Comparison of ENCODE assay signal across 8 cellular contexts in genomic region chr2:86194751-86195054, GRCh38. TPM values are rescaled to one million over a fixed set of nuclear protein-coding genes. Genes with fewer than 3 reads are reported as not detected.
DNase-seq lines count a peak whose midpoint lies in the region; ATAC-seq and TF ChIP-seq lines count a peak whose summit lies in the region.

No MANE protein-coding gene starts in this region.

- peak overlapping the region; percentile 97 for H3K4me2 ChIP-seq in Karpas-422 (ENCODE audit: low read depth, low read length, poor library complexity, severe bottlenecking)

- POLR2A ChIA-PET in CD4-positive, alpha-beta memory T cell (lab: Charles Lee; ENCODE audit: partially characterized antibody) = interaction anchor here (0.6 to 7.5 kb wide), 12 partner anchors 10 to 868 kb away, joined by 3 to 94 read pairs (median 4); partner anchors contain the start of genes KDM3A, POLR1A, PTCD3 and ST3GAL5

- CTCF ChIA-PET in CD4-positive, alpha-beta memory T cell (lab: Charles Lee; ENCODE audit: partially characterized antibody) = interaction anchor here (3.0 kb wide), 1 partner anchor 9 kb away, joined by 14 read pairs; no protein-coding TSS in a partner anchor

- H4K20me1 ChIP-seq in Karpas-422 (ENCODE audit: insufficient read depth, low read depth, low read length) = peaks cover 37% of the 10 kb centered on the region

- ATAC-seq in GM21447 (IDR thresholded peaks at IDR 0.05; ENCODE audit: unreplicated experiment) = no peak

- peak overlapping the region; percentile 90 to 97 (median 96) for H3K4me3 Mint-ChIP-seq in CD4-positive, alpha-beta memory T cell

- TF ChIP-seq POLR2A in vagina (IDR thresholded peaks at IDR 0.05) = no peak

- H3K27me3 ChIP-seq in CD4-positive, alpha-beta memory T cell (ENCODE audit: insufficient read depth, low read length) = no peaks in the 10 kb centered on the region
- H3K27me3 ChIP-seq in Karpas-422 (ENCODE audit: low read length) (no peaks in the 10 kb centered on the region), vagina (no peaks in the 10 kb centered on the region)

- H3K9ac ChIP-seq in Karpas-422 (ENCODE audit: low read length) = peak overlapping the region; percentile 97

- no peaks in the 10 kb centered on the region for H3K9me2 ChIP-seq in Karpas-422 (replicated peaks; ENCODE audit: insufficient read depth, low read length)

- no peaks in the 10 kb centered on the region for H3K27me3 Mint-ChIP-seq in CD4-positive, alpha-beta memory T cell

- peak overlapping the region; percentile 27 to 100 for H3K4me3 ChIP-seq in CD4-positive, alpha-beta memory T cell (ENCODE audit: low read length in 2 of 2)
- H3K4me3 ChIP-seq in Karpas-422 (ENCODE audit: low read length) (peak overlapping the region; percentile 73), choroid plexus epithelial cell (ENCODE audit: low read depth, low read length) (peak overlapping the region; percentile 100), vagina (peak overlapping the region; percentile 82)

- peaks cover 77% of the 10 kb centered on the region for H3K79me2 ChIP-seq in Karpas-422 (ENCODE audit: low read length)

- no peak overlapping the region for H2AFZ ChIP-seq in Karpas-422 (ENCODE audit: low read length)

- no peaks in the 10 kb centered on the region for H3K36me3 ChIP-seq in CD4-positive, alpha-beta memory T cell (ENCODE audit: insufficient read depth, low read length)
- H3K36me3 ChIP-seq in Karpas-422 (ENCODE audit: insufficient read depth, low read length) (peaks cover 19% of the 10 kb centered on the region; the same call in 1 of the 2 replicates), vagina (no peaks in the 10 kb centered on the region)

- peaks cover 12 to 26% of the 10 kb centered on the region in 2 donors for H3K36me3 Mint-ChIP-seq in CD4-positive, alpha-beta memory T cell

- no peaks in the 10 kb centered on the region for H3K9me3 ChIP-seq in CD4-positive, alpha-beta memory T cell (ENCODE audit: control insufficient read depth in 1 of 2, low read length in 2 of 2)
- no peaks in the 10 kb centered on the region for H3K9me3 ChIP-seq in Karpas-422 (ENCODE audit: low read length)
- H3K9me3 ChIP-seq in vagina = no peaks in the 10 kb centered on the region

- no peak for DNase-seq in CD4-positive, alpha-beta memory T cell
- DNase-seq in Karpas-422 = no peak
- DNase-seq in choroid plexus epithelial cell (ENCODE audit: low read depth) = no peak
- DNase-seq in midbrain (lab: John Stamatoyannopoulos, UW) = peak; percentile 90
- DNase-seq in vagina (ENCODE audit: extremely low spot score in 2 of 2) = no peak
- DNase-seq in stimulated activated naive CD4-positive, alpha-beta T cell (lab: John Stamatoyannopoulos, UW) = no peak
- no peak for DNase-seq in activated CD4-positive, alpha-beta T cell treated with anti-CD3 and anti-CD28 coated beads for 48 hours

- H3K27ac ChIP-seq in CD4-positive, alpha-beta memory T cell (ENCODE audit: low read depth, low read length) = peak overlapping the region; percentile 89
- H3K27ac ChIP-seq in Karpas-422 (ENCODE audit: low read length) (peak overlapping the region; percentile 92), vagina (peak overlapping the region; percentile 95)

- TF ChIP-seq CTCF in choroid plexus epithelial cell (conservative IDR thresholded peaks at IDR 0.05; ENCODE audit: low read depth, low read length) (no peak), vagina (IDR thresholded peaks at IDR 0.05) (no peak)

- peaks cover 39 to 75% (median 56%) of the 10 kb centered on the region in 4 donors for H3K4me1 Mint-ChIP-seq in CD4-positive, alpha-beta memory T cell

- peak overlapping the region; percentile 83 to 98 (median 96) for H3K27ac Mint-ChIP-seq in CD4-positive, alpha-beta memory T cell

- intact Hi-C loops in CD4-positive, alpha-beta memory T cell (cut with micrococcal nuclease) = loop anchor here (1.0 to 10.0 kb wide), 6 partner anchors 9 to 428 kb away; partner anchors contain the start of genes CHMP3, PTCD3 and RNF103
- intact Hi-C loops in vagina (cut with DNase I) = no loop called here

- H3K4me1 ChIP-seq in CD4-positive, alpha-beta memory T cell (ENCODE audit: insufficient read depth, low read length) = peaks cover 57% of the 10 kb centered on the region
- H3K4me1 ChIP-seq in Karpas-422 (ENCODE audit: low read length) (peaks cover 44% of the 10 kb centered on the region), vagina (peaks cover 36% of the 10 kb centered on the region)

- no peaks in the 10 kb centered on the region for H3K9me3 Mint-ChIP-seq in CD4-positive, alpha-beta memory T cell

RNA-seq across cellular contexts. Expression of gene IMMT, which starts 0.6 kb away (rescaled TPM):
- 10 to 100 TPM; 77.2 to 82.7 TPM for total RNA-seq in CD4-positive, alpha-beta memory T cell
- 10 to 100 TPM; 49.8 to 78.9 TPM for polyA plus RNA-seq in CD4-positive, alpha-beta memory T cell
- total RNA-seq in Karpas-422 (2014; rRNA removed; shearing (Covaris generic); ENCODE audit: low replicate concordance) = 75.6 and 115 TPM in 2 replicates
- total RNA-seq in vagina = 51.8 TPM

RNA-seq across cellular contexts. Expression of gene MRPL35, which starts 4.6 kb away (rescaled TPM):
- 10 to 100 TPM; 24.1 to 26.1 TPM for total RNA-seq in CD4-positive, alpha-beta memory T cell
- polyA plus RNA-seq in CD4-positive, alpha-beta memory T cell = 10 to 100 TPM; 30.9 to 39.6 TPM
- 45.8 and 73.9 TPM in 2 replicates for total RNA-seq in Karpas-422 (2014; rRNA removed; shearing (Covaris generic); ENCODE audit: low replicate concordance)
- 11.0 TPM for total RNA-seq in vagina
